ENCODE assay signal across 10 cellular contexts in genomic region chr11:13534358-13534757, GRCh38. TPM values are rescaled to one million over a fixed set of nuclear protein-coding genes. Genes with fewer than 3 reads are reported as not detected.
"Had no signal": no experiment of that assay in that cellular context is flagged by ENCODE, and none has a peak within 500 bp of the region (broad histone marks: within the 10 kb centered on the region; RNA-seq: fewer than 3 reads in every experiment).

No MANE protein-coding gene starts in this region.

- H3K4me3 Mint-ChIP-seq: GM23338, H9, HFFc6 had no signal

- H3K27ac ChIP-seq: GM23248 had no signal

- DNase-seq: GM23248, GOT3, H7, H9, HCEC 1CT, HFFc6 had no signal

- H3K4me1 Mint-ChIP-seq: GM23338, H9 had no signal

- H3K9me3 ChIP-seq: HAP-1 had no signal

- H3K36me3 ChIP-seq: HAP-1 had no signal

- H3K4me2 ChIP-seq: GM23338 had no signal

- H3K4me1 ChIP-seq: HAP-1 had no signal

- H2AFZ ChIP-seq: GM23248, GM23338 had no signal

- H3K9ac ChIP-seq: GM23248 had no signal

- H3K4me3 ChIP-seq: GM23248, GM23338, HAP-1 had no signal

- H3K27ac Mint-ChIP-seq: GM23338, H9, HFFc6 had no signal

RNA-seq across cellular contexts. Expression of gene PTH, which starts 38.6 kb away (rescaled TPM):
- total RNA-seq: GM23248, GM23338, H1, H4, H7, H9, HFFc6 had no signal
- polyA plus RNA-seq: GM23248, GM23338, H1 had no signal
